In genomic region chr4:9898596-9899345, GRCh38 we compare ENCODE assay signal across 8 cellular contexts.
A peak's percentile ranks its signal among the peaks of the same experiment; 100 is the strongest.
DNase-seq lines count a peak whose midpoint lies in the region; ATAC-seq and TF ChIP-seq lines count a peak whose summit lies in the region.

No MANE protein-coding gene starts in this region.

- H3K4me1 Mint-ChIP-seq in Calu3 (ENCODE audit: low read depth, unreplicated experiment), result no peaks in the 10 kb centered on the region

- no peaks in the 10 kb centered on the region for H3K9me3 ChIP-seq in colonic mucosa
- no peaks in the 10 kb centered on the region for H3K9me3 ChIP-seq in right lobe of liver

- no peak overlapping the region for H3K9ac ChIP-seq in colonic mucosa (ENCODE audit: low read depth in 2 of 2, low read length in 2 of 2)

- H3K36me3 Mint-ChIP-seq in Calu3 (ENCODE audit: insufficient read depth, unreplicated experiment), result no peaks in the 10 kb centered on the region

- WGBS in right lobe of liver (ENCODE audit: insufficient coverage, low coverage, low lambda C conversion rate, missing lambda C conversion rate), result 59% methylated on average over 8 of the region's 10 CpGs

- H3K27ac Mint-ChIP-seq in Calu3 (ENCODE audit: unreplicated experiment), result no peak overlapping the region

- H3K36me3 ChIP-seq in colonic mucosa (no peaks in the 10 kb centered on the region), right lobe of liver (peaks cover 0 to 2% (median 0%) of the 10 kb centered on the region in 4 donors)

- no peak overlapping the region for H3K4me3 Mint-ChIP-seq in Calu3 (ENCODE audit: low read depth, unreplicated experiment)

- CTCF ChIA-PET in Calu3 (lab: Charles Lee), result interaction anchor here (0.6 to 0.9 kb wide), 3 partner anchors 9 to 167 kb away, joined by 3 to 5 read pairs (median 4); no protein-coding TSS in a partner anchor

- ATAC-seq in right lobe of liver (peak; percentile 37 to 72 (median 68)), omental fat pad (ENCODE audit: low FRiP score) (no peak), HG03196 (IDR thresholded peaks at IDR 0.05; ENCODE audit: unreplicated experiment) (no peak), GM18502 (IDR thresholded peaks at IDR 0.05; ENCODE audit: poor library complexity, unreplicated experiment) (no peak)

- peak; percentile 18 for DNase-seq in Calu3
- peak; percentile 43 for DNase-seq in HuH-7 (ENCODE audit: low spot score)
- DNase-seq in colonic mucosa, result peak; percentile 40
- no peak for DNase-seq in right lobe of liver
- no peak for DNase-seq in omental fat pad (ENCODE audit: low spot score)
- DNase-seq in activated naive CD4-positive, alpha-beta T cell treated with anti-CD3 and anti-CD28 coated beads, Interleukin-2, amount 50 U/mL, for 16 hours, result no peak

- H3K27ac ChIP-seq in colonic mucosa (no peak overlapping the region), right lobe of liver (no peak overlapping the region)

- TF ChIP-seq CTCF in Calu3 (IDR thresholded peaks at IDR 0.05; ENCODE audit: unreplicated experiment) (no peak), colonic mucosa (IDR thresholded peaks at IDR 0.05) (no peak), right lobe of liver (IDR thresholded peaks at IDR 0.05) (peak in 3 of 4 donors; percentile 12 to 23 (median 21)), omental fat pad (IDR thresholded peaks at IDR 0.05) (no peak)

- peaks cover 27% of the 10 kb centered on the region for H3K27me3 Mint-ChIP-seq in Calu3 (ENCODE audit: unreplicated experiment)

- H3K4me1 ChIP-seq in colonic mucosa (no peaks in the 10 kb centered on the region), right lobe of liver (no peaks in the 10 kb centered on the region)

- H3K4me3 ChIP-seq in colonic mucosa, result no peak overlapping the region
- H3K4me3 ChIP-seq in right lobe of liver, result no peak overlapping the region

- no TSS peak for BruUV-seq in Calu3 (replicated peaks; lab: Mats Ljungman, UMichigan)

- no peaks in the 10 kb centered on the region for H3K9me3 Mint-ChIP-seq in Calu3 (ENCODE audit: low read depth, unreplicated experiment)

- intact Hi-C loops in Calu3 (cut with micrococcal nuclease; ENCODE audit: unreplicated experiment), result loop anchor here (1.0 to 5.0 kb wide), 2 partner anchors 109 to 131 kb away; no protein-coding TSS in a partner anchor
- intact Hi-C loops in colonic mucosa (cut with DNase I), result loop anchor here (2.0 kb wide), 1 partner anchor 134 kb away; no protein-coding TSS in a partner anchor
- intact Hi-C loops in right lobe of liver (cut with DNase I), result no loop called here

- no peak for TF ChIP-seq POLR2A in right lobe of liver (IDR thresholded peaks at IDR 0.05)

- H3K27me3 ChIP-seq in colonic mucosa (no peaks in the 10 kb centered on the region), right lobe of liver (no peaks in the 10 kb centered on the region)

Comparison
In these comparisons a context has a peak if more than half of its experiments do, and no peak if none do; other contexts are left out.
1. DNase-seq: peak in Calu3 (single experiment), HuH-7 (single experiment) and colonic mucosa (single experiment); none in right lobe of liver (0 of 3), omental fat pad (single experiment) and activated naive CD4-positive, alpha-beta T cell treated with anti-CD3 and anti-CD28 coated beads, Interleukin-2, amount 50 U/mL, for 16 hours (single experiment).
2. CTCF ChIP-seq: peak in right lobe of liver (3 of 4); none in Calu3 (single experiment), colonic mucosa (single experiment) and omental fat pad (0 of 3).
3. ATAC-seq: peak in right lobe of liver (4 of 4); none in omental fat pad (single experiment), HG03196 (single experiment) and GM18502 (single experiment).
4. intact Hi-C loops: an anchor here in Calu3 (1.0 to 5.0 kb wide) and colonic mucosa (2.0 kb wide); none called in right lobe of liver.